1 cellular context compared by ENCODE assay signal in the genomic region with DNA sequence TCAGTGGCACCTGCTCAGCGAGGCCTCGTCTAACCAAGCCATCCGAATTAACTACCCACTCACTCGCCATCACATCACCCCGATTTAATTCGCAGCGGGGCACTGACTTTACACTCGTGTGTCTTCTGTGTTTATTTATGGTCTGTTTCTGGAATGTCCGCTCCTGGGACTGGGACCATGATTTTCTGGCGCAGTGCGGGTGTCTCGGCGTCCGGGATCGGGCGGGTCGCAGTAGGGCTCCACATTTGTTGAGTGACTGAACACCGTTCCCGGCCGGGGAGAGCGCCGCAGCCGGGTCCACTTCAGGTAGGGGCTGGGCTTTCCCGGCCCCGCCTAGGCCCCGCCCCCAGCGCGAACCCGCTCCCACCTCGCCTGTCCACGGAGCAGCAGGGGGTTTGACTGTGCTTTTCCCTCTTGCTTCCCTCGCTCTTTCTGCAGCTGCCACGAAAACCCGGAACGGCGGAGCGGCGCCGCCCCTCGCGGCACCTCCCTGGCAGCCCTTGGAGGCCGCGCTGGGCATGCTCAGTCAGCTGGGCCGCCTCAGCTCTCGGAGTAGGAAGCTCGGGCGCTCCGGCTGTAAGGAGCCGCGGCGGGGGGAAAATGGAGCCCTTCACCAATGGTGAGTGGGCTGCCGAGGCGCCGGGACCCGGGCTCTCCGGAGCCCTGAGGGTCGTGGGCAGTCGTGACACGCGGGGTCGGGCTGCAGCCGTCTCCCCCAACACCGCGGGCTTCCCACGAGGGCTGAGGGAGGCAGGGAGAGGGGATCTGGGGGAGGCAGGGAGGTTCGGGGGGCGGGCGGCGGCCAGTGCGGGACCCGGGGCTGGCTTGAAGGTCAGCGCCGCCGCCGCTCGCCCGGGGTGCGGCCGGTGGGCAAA.
A peak's percentile ranks its signal among the peaks of the same experiment; 100 is the strongest.
TF ChIP-seq lines count a peak whose summit lies in the region.

A gene (plus strand): TSS at position 525 of the 875 bp plus-strand sequence. CDS start 76 bp downstream, at position 601.

TF ChIP-seq in HepG2, 621 proteins besides CTCF, POLR2A, EP300 and RAD21 (continued from another document and continues in another):
- TF ChIP-seq PRMT3 (CRISPR knock-in tag; IDR thresholded peaks at IDR 0.05; ENCODE audit: borderline replicate concordance, low read depth), result no peak; the same call in 1 of the 2 replicates
- TF ChIP-seq PRPF4 (IDR thresholded peaks at IDR 0.05; ENCODE audit: low read depth, low read length, poor library complexity, severe bottlenecking), result no peak
- no peak for TF ChIP-seq CREB1 (IDR thresholded peaks at IDR 0.05)
- TF ChIP-seq CREB1 (CRISPR knock-in tag; IDR thresholded peaks at IDR 0.05), result peak; percentile 59; the same call in 1 of the 2 replicates
- TF ChIP-seq, protein P1, sequence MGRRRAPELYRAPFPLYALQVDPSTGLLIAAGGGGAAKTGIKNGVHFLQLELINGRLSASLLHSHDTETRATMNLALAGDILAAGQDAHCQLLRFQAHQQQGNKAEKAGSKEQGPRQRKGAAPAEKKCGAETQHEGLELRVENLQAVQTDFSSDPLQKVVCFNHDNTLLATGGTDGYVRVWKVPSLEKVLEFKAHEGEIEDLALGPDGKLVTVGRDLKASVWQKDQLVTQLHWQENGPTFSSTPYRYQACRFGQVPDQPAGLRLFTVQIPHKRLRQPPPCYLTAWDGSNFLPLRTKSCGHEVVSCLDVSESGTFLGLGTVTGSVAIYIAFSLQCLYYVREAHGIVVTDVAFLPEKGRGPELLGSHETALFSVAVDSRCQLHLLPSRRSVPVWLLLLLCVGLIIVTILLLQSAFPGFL (CRISPR knock-in tag; IDR thresholded peaks at IDR 0.05), result no peak
- TF ChIP-seq ZBTB8A (CRISPR knock-in tag; IDR thresholded peaks at IDR 0.05; ENCODE audit: borderline replicate concordance, low read depth), result no peak
- no peak for TF ChIP-seq PHB2 (IDR thresholded peaks at IDR 0.05; ENCODE audit: partially characterized antibody)
- no peak; the same call in 1 of the 2 replicates for TF ChIP-seq ZNF263 (CRISPR knock-in tag; IDR thresholded peaks at IDR 0.05)
- TF ChIP-seq HNF4G (IDR thresholded peaks at IDR 0.05; ENCODE audit: borderline replicate concordance, low read depth, low read length), result no peak
- no peak for TF ChIP-seq HNF4G (CRISPR knock-in tag; IDR thresholded peaks at IDR 0.05; ENCODE audit: borderline replicate concordance, low read depth)
- TF ChIP-seq MEF2D (CRISPR knock-in tag; IDR thresholded peaks at IDR 0.05), result peak; percentile 22; the same call in 1 of the 2 replicates
- TF ChIP-seq GLI4 (CRISPR knock-in tag; IDR thresholded peaks at IDR 0.05; ENCODE audit: borderline replicate concordance), result no peak
- TF ChIP-seq, protein P2, sequence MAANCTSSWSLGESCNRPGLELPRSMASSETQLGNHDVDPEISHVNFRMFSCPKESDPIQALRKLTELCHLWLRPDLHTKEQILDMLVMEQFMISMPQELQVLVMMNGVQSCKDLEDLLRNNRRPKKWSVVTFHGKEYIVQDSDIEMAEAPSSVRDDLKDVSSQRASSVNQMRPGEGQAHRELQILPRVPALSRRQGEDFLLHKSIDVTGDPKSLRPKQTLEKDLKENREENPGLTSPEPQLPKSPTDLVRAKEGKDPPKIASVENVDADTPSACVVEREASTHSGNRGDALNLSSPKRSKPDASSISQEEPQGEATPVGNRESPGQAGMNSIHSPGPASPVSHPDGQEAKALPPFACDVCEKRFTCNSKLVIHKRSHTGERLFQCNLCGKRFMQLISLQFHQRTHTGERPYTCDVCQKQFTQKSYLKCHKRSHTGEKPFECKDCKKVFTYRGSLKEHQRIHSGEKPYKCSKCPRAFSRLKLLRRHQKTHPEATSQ (CRISPR knock-in tag; IDR thresholded peaks at IDR 0.05; ENCODE audit: borderline replicate concordance), result no peak; the same call in 1 of the 2 replicates
- TF ChIP-seq, protein P3, sequence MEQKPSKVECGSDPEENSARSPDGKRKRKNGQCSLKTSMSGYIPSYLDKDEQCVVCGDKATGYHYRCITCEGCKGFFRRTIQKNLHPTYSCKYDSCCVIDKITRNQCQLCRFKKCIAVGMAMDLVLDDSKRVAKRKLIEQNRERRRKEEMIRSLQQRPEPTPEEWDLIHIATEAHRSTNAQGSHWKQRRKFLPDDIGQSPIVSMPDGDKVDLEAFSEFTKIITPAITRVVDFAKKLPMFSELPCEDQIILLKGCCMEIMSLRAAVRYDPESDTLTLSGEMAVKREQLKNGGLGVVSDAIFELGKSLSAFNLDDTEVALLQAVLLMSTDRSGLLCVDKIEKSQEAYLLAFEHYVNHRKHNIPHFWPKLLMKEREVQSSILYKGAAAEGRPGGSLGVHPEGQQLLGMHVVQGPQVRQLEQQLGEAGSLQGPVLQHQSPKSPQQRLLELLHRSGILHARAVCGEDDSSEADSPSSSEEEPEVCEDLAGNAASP (CRISPR knock-in tag; IDR thresholded peaks at IDR 0.05; ENCODE audit: borderline replicate concordance), result peak; percentile 70; the same call in 1 of the 2 replicates
- peak; percentile 86; the same call in 1 of the 2 replicates for TF ChIP-seq ZNF234 (CRISPR knock-in tag; conservative IDR thresholded peaks at IDR 0.05)
- no peak for TF ChIP-seq PLRG1 (conservative IDR thresholded peaks at IDR 0.05)
- 0 out of 2 replicates have a peak, but pooled peaks have one; percentile 54 for TF ChIP-seq ZSCAN30 (CRISPR knock-in tag; IDR thresholded peaks at IDR 0.05)
- TF ChIP-seq ZEB1 (IDR thresholded peaks at IDR 0.05; ENCODE audit: insufficient replicate concordance, low read depth), result peak; percentile 78
- no peak for TF ChIP-seq ZBTB38 (CRISPR knock-in tag; IDR thresholded peaks at IDR 0.05)
- TF ChIP-seq MYC (CRISPR knock-in tag; IDR thresholded peaks at IDR 0.05; ENCODE audit: borderline replicate concordance), result peak; percentile 90
- TF ChIP-seq ZNF260 (CRISPR knock-in tag; IDR thresholded peaks at IDR 0.05; ENCODE audit: borderline replicate concordance, low read depth), result no peak
- TF ChIP-seq NCOR1 (IDR thresholded peaks at IDR 0.05; ENCODE audit: borderline replicate concordance, low read length), result no peak
- TF ChIP-seq IRF2 (CRISPR knock-in tag; IDR thresholded peaks at IDR 0.05), result peak; percentile 94
- TF ChIP-seq ZNF282 (IDR thresholded peaks at IDR 0.05; ENCODE audit: partially characterized antibody), result no peak
- peak; percentile 65; the same call in 1 of the 2 replicates for TF ChIP-seq ZKSCAN8 (CRISPR knock-in tag; IDR thresholded peaks at IDR 0.05; ENCODE audit: borderline replicate concordance)
- TF ChIP-seq ZNF720 (CRISPR knock-in tag; IDR thresholded peaks at IDR 0.05), result no peak
- TF ChIP-seq, protein P4, sequence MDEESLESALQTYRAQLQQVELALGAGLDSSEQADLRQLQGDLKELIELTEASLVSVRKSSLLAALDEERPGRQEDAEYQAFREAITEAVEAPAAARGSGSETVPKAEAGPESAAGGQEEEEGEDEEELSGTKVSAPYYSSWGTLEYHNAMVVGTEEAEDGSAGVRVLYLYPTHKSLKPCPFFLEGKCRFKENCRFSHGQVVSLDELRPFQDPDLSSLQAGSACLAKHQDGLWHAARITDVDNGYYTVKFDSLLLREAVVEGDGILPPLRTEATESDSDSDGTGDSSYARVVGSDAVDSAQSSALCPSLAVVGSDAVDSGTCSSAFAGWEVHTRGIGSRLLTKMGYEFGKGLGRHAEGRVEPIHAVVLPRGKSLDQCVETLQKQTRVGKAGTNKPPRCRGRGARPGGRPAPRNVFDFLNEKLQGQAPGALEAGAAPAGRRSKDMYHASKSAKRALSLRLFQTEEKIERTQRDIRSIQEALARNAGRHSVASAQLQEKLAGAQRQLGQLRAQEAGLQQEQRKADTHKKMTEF (CRISPR knock-in tag; IDR thresholded peaks at IDR 0.05), result peak; percentile 35; the same call in 1 of the 2 replicates
- TF ChIP-seq ATF7-NPFF (CRISPR knock-in tag; IDR thresholded peaks at IDR 0.05; ENCODE audit: low read depth), result peak; percentile 69
- TF ChIP-seq, protein P5, sequence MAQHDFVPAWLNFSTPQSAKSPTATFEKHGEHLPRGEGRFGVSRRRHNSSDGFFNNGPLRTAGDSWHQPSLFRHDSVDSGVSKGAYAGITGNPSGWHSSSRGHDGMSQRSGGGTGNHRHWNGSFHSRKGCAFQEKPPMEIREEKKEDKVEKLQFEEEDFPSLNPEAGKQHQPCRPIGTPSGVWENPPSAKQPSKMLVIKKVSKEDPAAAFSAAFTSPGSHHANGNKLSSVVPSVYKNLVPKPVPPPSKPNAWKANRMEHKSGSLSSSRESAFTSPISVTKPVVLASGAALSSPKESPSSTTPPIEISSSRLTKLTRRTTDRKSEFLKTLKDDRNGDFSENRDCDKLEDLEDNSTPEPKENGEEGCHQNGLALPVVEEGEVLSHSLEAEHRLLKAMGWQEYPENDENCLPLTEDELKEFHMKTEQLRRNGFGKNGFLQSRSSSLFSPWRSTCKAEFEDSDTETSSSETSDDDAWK (CRISPR knock-in tag; IDR thresholded peaks at IDR 0.05), result no peak
- peak; percentile 14; the same call in 1 of the 2 replicates for TF ChIP-seq BRD4 (CRISPR knock-in tag; IDR thresholded peaks at IDR 0.05)
- TF ChIP-seq NFYC (CRISPR knock-in tag; IDR thresholded peaks at IDR 0.05), result peak; percentile 47
- TF ChIP-seq, protein P6, sequence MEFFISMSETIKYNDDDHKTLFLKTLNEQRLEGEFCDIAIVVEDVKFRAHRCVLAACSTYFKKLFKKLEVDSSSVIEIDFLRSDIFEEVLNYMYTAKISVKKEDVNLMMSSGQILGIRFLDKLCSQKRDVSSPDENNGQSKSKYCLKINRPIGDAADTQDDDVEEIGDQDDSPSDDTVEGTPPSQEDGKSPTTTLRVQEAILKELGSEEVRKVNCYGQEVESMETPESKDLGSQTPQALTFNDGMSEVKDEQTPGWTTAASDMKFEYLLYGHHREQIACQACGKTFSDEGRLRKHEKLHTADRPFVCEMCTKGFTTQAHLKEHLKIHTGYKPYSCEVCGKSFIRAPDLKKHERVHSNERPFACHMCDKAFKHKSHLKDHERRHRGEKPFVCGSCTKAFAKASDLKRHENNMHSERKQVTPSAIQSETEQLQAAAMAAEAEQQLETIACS (CRISPR knock-in tag; IDR thresholded peaks at IDR 0.05), result no peak; the same call in none of the 2 replicates
- peak; percentile 86; the same call in 1 of the 2 replicates for TF ChIP-seq MAZ (IDR thresholded peaks at IDR 0.05; ENCODE audit: borderline replicate concordance, low read depth, low read length)
- TF ChIP-seq MAZ (CRISPR knock-in tag; IDR thresholded peaks at IDR 0.05; ENCODE audit: low read depth), result peak; percentile 85; the same call in 1 of the 2 replicates
- TF ChIP-seq, protein P7, sequence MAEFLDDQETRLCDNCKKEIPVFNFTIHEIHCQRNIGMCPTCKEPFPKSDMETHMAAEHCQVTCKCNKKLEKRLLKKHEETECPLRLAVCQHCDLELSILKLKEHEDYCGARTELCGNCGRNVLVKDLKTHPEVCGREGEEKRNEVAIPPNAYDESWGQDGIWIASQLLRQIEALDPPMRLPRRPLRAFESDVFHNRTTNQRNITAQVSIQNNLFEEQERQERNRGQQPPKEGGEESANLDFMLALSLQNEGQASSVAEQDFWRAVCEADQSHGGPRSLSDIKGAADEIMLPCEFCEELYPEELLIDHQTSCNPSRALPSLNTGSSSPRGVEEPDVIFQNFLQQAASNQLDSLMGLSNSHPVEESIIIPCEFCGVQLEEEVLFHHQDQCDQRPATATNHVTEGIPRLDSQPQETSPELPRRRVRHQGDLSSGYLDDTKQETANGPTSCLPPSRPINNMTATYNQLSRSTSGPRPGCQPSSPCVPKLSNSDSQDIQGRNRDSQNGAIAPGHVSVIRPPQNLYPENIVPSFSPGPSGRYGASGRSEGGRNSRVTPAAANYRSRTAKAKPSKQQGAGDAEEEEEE (CRISPR knock-in tag; IDR thresholded peaks at IDR 0.05; ENCODE audit: borderline replicate concordance), result peak; percentile 75; the same call in 1 of the 2 replicates
- TF ChIP-seq THAP11 (CRISPR knock-in tag; IDR thresholded peaks at IDR 0.05), result peak; percentile 77
- peak; percentile 89 for TF ChIP-seq ZNF572 (CRISPR knock-in tag; IDR thresholded peaks at IDR 0.05)
- no peak for TF ChIP-seq SP1 (IDR thresholded peaks at IDR 0.05)
- TF ChIP-seq SP1 (CRISPR knock-in tag; IDR thresholded peaks at IDR 0.05), result peak; percentile 87
- TF ChIP-seq ZSCAN31 (CRISPR knock-in tag; IDR thresholded peaks at IDR 0.05; ENCODE audit: low read depth), result peak; percentile 96
- no peak for TF ChIP-seq ZNF562 (CRISPR knock-in tag; IDR thresholded peaks at IDR 0.05; ENCODE audit: borderline replicate concordance)
- TF ChIP-seq ZNF430 (CRISPR knock-in tag; IDR thresholded peaks at IDR 0.05), result peak; percentile 17
- peak; percentile 87; the same call in 1 of the 2 replicates for TF ChIP-seq ZNF850 (CRISPR knock-in tag; conservative IDR thresholded peaks at IDR 0.05)
- peak; percentile 80 for TF ChIP-seq KLF12 (CRISPR knock-in tag; IDR thresholded peaks at IDR 0.05; ENCODE audit: borderline replicate concordance)
- TF ChIP-seq FOXP1 (IDR thresholded peaks at IDR 0.05), result no peak
- TF ChIP-seq FOXP1 (CRISPR knock-in tag; IDR thresholded peaks at IDR 0.05), result peak; percentile 34; the same call in 1 of the 2 replicates
- TF ChIP-seq RCOR2 (CRISPR knock-in tag; IDR thresholded peaks at IDR 0.05), result no peak
- peak; percentile 75; the same call in 1 of the 2 replicates for TF ChIP-seq ZNF619 (CRISPR knock-in tag; IDR thresholded peaks at IDR 0.05)
- TF ChIP-seq KLF13 (CRISPR knock-in tag; IDR thresholded peaks at IDR 0.05), result no peak
- TF ChIP-seq, protein P8, sequence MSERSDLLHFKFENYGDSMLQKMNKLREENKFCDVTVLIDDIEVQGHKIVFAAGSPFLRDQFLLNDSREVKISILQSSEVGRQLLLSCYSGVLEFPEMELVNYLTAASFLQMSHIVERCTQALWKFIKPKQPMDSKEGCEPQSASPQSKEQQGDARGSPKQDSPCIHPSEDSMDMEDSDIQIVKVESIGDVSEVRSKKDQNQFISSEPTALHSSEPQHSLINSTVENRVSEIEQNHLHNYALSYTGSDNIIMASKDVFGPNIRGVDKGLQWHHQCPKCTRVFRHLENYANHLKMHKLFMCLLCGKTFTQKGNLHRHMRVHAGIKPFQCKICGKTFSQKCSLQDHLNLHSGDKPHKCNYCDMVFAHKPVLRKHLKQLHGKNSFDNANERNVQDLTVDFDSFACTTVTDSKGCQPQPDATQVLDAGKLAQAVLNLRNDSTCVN (CRISPR knock-in tag; IDR thresholded peaks at IDR 0.05; ENCODE audit: borderline replicate concordance), result no peak
- TF ChIP-seq, protein P9, sequence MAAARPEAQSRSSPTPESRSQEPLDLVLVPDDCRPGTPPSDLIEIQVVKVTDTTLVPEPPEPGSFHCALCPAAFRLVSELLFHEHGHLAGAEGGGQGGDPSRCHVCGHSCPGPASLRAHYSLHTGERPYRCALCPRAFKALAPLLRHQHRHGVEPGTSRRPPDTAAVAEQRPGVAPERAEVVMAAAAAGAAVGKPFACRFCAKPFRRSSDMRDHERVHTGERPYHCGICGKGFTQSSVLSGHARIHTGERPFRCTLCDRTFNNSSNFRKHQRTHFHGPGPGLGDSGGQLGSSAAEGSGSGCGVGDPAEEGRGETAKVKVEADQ (CRISPR knock-in tag; IDR thresholded peaks at IDR 0.05; ENCODE audit: borderline replicate concordance), result no peak; the same call in 1 of the 2 replicates
- no peak; the same call in 1 of the 2 replicates for TF ChIP-seq JUNB (CRISPR knock-in tag; IDR thresholded peaks at IDR 0.05; ENCODE audit: borderline replicate concordance)
